In the genomic region with DNA sequence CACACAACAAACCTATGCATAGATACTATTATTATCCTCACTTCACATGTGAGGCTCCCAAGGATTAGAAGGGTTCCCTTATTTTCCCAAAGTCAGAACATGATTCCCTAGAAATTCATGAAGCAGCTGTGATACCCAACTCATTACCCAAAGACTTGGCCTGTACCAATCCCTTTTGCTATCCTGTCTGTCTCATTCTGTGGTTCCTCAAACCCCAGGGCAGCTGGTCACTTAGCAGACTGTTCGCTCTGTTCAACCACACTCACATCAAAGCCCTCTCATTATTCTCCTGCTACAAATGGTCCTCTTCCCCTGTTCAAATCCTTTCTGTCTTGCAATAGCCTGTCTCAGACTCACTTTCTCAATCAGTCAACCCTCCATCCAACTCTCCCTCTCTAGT, we compare ENCODE assay signal across 27 cellular contexts.
"Had no signal": no experiment of that assay in that cellular context is flagged by ENCODE, and none has a peak within 500 bp of the region (broad histone marks: within the 10 kb centered on the region; RNA-seq: fewer than 3 reads in every experiment).

No MANE protein-coding gene starts in this region.

- H3K36me3 ChIP-seq: ascending aorta, brain microvascular endothelial cell had no signal

- H3K4me3 Mint-ChIP-seq: activated CD4-positive, alpha-beta memory T cell treated with anti-CD3 and anti-CD28 coated beads for 36 hours; activated CD4-positive, alpha-beta T cell treated with anti-CD3 and anti-CD28 coated beads for 36 hours; activated CD4-positive, alpha-beta T cell treated with anti-CD3 and anti-CD28 coated beads, Interleukin-2, amount 10 ng/mL, durations not matched to agents 24 days and 14 days; activated CD8-positive, alpha-beta T cell treated with anti-CD3 and anti-CD28 coated beads, Interleukin-2, amount 10 ng/mL, durations not matched to agents 7 days and 5 days; activated naive CD4-positive, alpha-beta T cell treated with anti-CD3 and anti-CD28 coated beads, Interleukin-2, amount 10 ng/mL, durations not matched to agents 7 days and 5 days; activated naive CD8-positive, alpha-beta T cell treated with anti-CD3 and anti-CD28 coated beads, Interleukin-2, amount 10 ng/mL, durations not matched to agents 7 days and 5 days; activated T-cell treated with anti-CD3 and anti-CD28 coated beads, Interleukin-2, amount 50 U/mL, for 24 hours; activated T-cell treated with anti-CD3 and anti-CD28 coated beads, Interleukin-2, amount 50 U/mL, for 72 hours; central memory CD8-positive, alpha-beta T cell; dendritic cell treated with granulocyte-macrophage colony-stimulating factor and Interleukin-4, amounts not matched to agents 40 ng/mL and 50 ng/mL, for 4 days; endodermal cell had no signal

- DNase-seq: activated CD4-positive, alpha-beta memory T cell treated with anti-CD3 and anti-CD28 coated beads for 36 hours; activated CD4-positive, alpha-beta T cell treated with anti-CD3 and anti-CD28 coated beads for 36 hours; activated CD4-positive, alpha-beta T cell treated with anti-CD3 and anti-CD28 coated beads, Interleukin-2, amount 10 ng/mL, durations not matched to agents 24 days and 14 days; activated CD4-positive, CD25-positive, alpha-beta regulatory T cell; activated CD4-positive, CD25-positive, alpha-beta regulatory T cell treated with anti-CD3 and anti-CD28 coated beads, Interleukin-2, amount 50 U/mL, for 72 hours; activated CD8-positive, alpha-beta memory T cell treated with anti-CD3 and anti-CD28 coated beads, Interleukin-2, amount 50 U/mL, for 48 hours; activated CD8-positive, alpha-beta T cell treated with anti-CD3 and anti-CD28 coated beads, Interleukin-2, amount 10 ng/mL, durations not matched to agents 7 days and 5 days; activated gamma-delta T cell; activated naive CD4-positive, alpha-beta T cell; activated naive CD4-positive, alpha-beta T cell treated with anti-CD3 and anti-CD28 coated beads, Interleukin-2, amount 10 ng/mL, durations not matched to agents 7 days and 5 days; activated naive CD8-positive, alpha-beta T cell treated with anti-CD3 and anti-CD28 coated beads, Interleukin-2, amount 10 ng/mL, durations not matched to agents 7 days and 5 days; activated T-cell treated with anti-CD3 and anti-CD28 coated beads for 4 hours; activated T-cell treated with anti-CD3 and anti-CD28 coated beads, Interleukin-2, amount 50 U/mL, for 24 hours; activated T-cell treated with anti-CD3 and anti-CD28 coated beads, Interleukin-2, amount 50 U/mL, for 72 hours; brain microvascular endothelial cell; dorsolateral prefrontal cortex; effector memory CD4-positive, alpha-beta T cell; endodermal cell; foreskin fibroblast; T-helper 2 cell had no signal

- FAIRE-seq: bronchial epithelial cell, frontal cortex had no signal

- H3K4me1 Mint-ChIP-seq: activated CD4-positive, alpha-beta T cell treated with anti-CD3 and anti-CD28 coated beads for 36 hours; activated CD4-positive, alpha-beta T cell treated with anti-CD3 and anti-CD28 coated beads, Interleukin-2, amount 10 ng/mL, durations not matched to agents 24 days and 14 days; activated naive CD4-positive, alpha-beta T cell treated with anti-CD3 and anti-CD28 coated beads, Interleukin-2, amount 10 ng/mL, durations not matched to agents 7 days and 5 days; activated naive CD8-positive, alpha-beta T cell treated with anti-CD3 and anti-CD28 coated beads, Interleukin-2, amount 10 ng/mL, durations not matched to agents 7 days and 5 days; central memory CD8-positive, alpha-beta T cell had no signal

- H3K27ac Mint-ChIP-seq: activated CD4-positive, alpha-beta memory T cell treated with anti-CD3 and anti-CD28 coated beads for 36 hours; activated CD4-positive, alpha-beta T cell treated with anti-CD3 and anti-CD28 coated beads for 36 hours; activated CD4-positive, alpha-beta T cell treated with anti-CD3 and anti-CD28 coated beads, Interleukin-2, amount 10 ng/mL, durations not matched to agents 24 days and 14 days; activated CD8-positive, alpha-beta T cell treated with anti-CD3 and anti-CD28 coated beads, Interleukin-2, amount 10 ng/mL, durations not matched to agents 7 days and 5 days; activated naive CD4-positive, alpha-beta T cell treated with anti-CD3 and anti-CD28 coated beads, Interleukin-2, amount 10 ng/mL, durations not matched to agents 7 days and 5 days; activated naive CD4-positive, alpha-beta T cell treated with anti-CD3 and anti-CD28 coated beads, Interleukin-2, amount 50 U/mL, for 72 hours; activated naive CD8-positive, alpha-beta T cell treated with anti-CD3 and anti-CD28 coated beads, Interleukin-2, amount 10 ng/mL, durations not matched to agents 7 days and 5 days; activated T-cell treated with anti-CD3 and anti-CD28 coated beads, Interleukin-2, amount 50 U/mL, for 24 hours; activated T-cell treated with anti-CD3 and anti-CD28 coated beads, Interleukin-2, amount 50 U/mL, for 72 hours; dendritic cell treated with granulocyte-macrophage colony-stimulating factor and Interleukin-4, amounts not matched to agents 40 ng/mL and 50 ng/mL, for 4 days had no signal

- H3K27me3 ChIP-seq: ascending aorta, brain microvascular endothelial cell had no signal

- H3K27ac ChIP-seq: ascending aorta, brain microvascular endothelial cell, coronary artery, dorsolateral prefrontal cortex had no signal

- H3K4me3 ChIP-seq: ascending aorta, coronary artery, dorsolateral prefrontal cortex had no signal

- H3K4me1 ChIP-seq: ascending aorta had no signal

- H3K27me3 Mint-ChIP-seq: activated CD4-positive, alpha-beta T cell treated with anti-CD3 and anti-CD28 coated beads, Interleukin-2, amount 10 ng/mL, durations not matched to agents 24 days and 14 days; activated naive CD4-positive, alpha-beta T cell treated with anti-CD3 and anti-CD28 coated beads, Interleukin-2, amount 10 ng/mL, durations not matched to agents 7 days and 5 days; activated naive CD8-positive, alpha-beta T cell treated with anti-CD3 and anti-CD28 coated beads, Interleukin-2, amount 10 ng/mL, durations not matched to agents 7 days and 5 days; dendritic cell treated with granulocyte-macrophage colony-stimulating factor and Interleukin-4, amounts not matched to agents 40 ng/mL and 50 ng/mL, for 4 days had no signal

- H3K36me3 Mint-ChIP-seq: activated CD4-positive, alpha-beta memory T cell treated with anti-CD3 and anti-CD28 coated beads for 36 hours; activated naive CD4-positive, alpha-beta T cell treated with anti-CD3 and anti-CD28 coated beads, Interleukin-2, amount 10 ng/mL, durations not matched to agents 7 days and 5 days; activated naive CD8-positive, alpha-beta T cell treated with anti-CD3 and anti-CD28 coated beads, Interleukin-2, amount 10 ng/mL, durations not matched to agents 7 days and 5 days had no signal
